In genomic region chr10:17808971-17809841, GRCh38 we compare ENCODE assay signal across 10 cellular contexts. TPM values are rescaled to one million over a fixed set of nuclear protein-coding genes. Genes with fewer than 3 reads are reported as not detected.
DNase-seq lines count a peak whose midpoint lies in the region; ATAC-seq, FAIRE-seq and TF ChIP-seq lines count a peak whose summit lies in the region.
"Had no signal": no experiment of that assay in that cellular context is flagged by ENCODE, and none has a peak within 500 bp of the region (broad histone marks: within the 10 kb centered on the region; RNA-seq: fewer than 3 reads in every experiment).

Gene MRC1 (plus strand): TSS chr10:17809348. CDS start chr10:17809466, 118 bp downstream.

- TF ChIP-seq EP300 in GM12878 (IDR thresholded peaks at IDR 0.05; ENCODE audit: borderline replicate concordance in 1 of 2, control insufficient read depth in 1 of 2, low read depth in 2 of 2, low read length in 2 of 2), result no peak
- no peak for TF ChIP-seq EP300 in upper lobe of left lung (IDR thresholded peaks at IDR 0.05)

- ATAC-seq in GM12878, result peak; percentile 31; the same call in 2 of the 3 replicates
- ATAC-seq in left ventricle myocardium superior, result peak; percentile 83
- peak; percentile 64 to 80 for ATAC-seq in upper lobe of left lung (ENCODE audit: low FRiP score in 2 of 2)

- no peak within 1 kb of the TSS for H2AFZ ChIP-seq in GM12878 (ENCODE audit: control insufficient read depth, low read depth, low read length)

- CTCF ChIA-PET in GM12878 (lab: Yijun Ruan, JAX), result interaction anchor here (1.4 kb wide), 1 partner anchor 15 kb away, joined by 3 read pairs; no protein-coding TSS in a partner anchor
- CTCF ChIA-PET in activated naive CD4-positive, alpha-beta T cell treated with anti-CD3 and anti-CD28 coated beads for 36 hours (lab: Charles Lee), result no interaction called here

- no peak for TF ChIP-seq CTCF in GM12878 (IDR thresholded peaks at IDR 0.05 in 2 of 3, conservative IDR thresholded peaks at IDR 0.05 in 1 of 3; ENCODE audit: control insufficient read depth in 2 of 3, extremely low read depth in 1 of 3, insufficient read depth in 1 of 3, low read depth in 3 of 3, low read length in 3 of 3)
- TF ChIP-seq CTCF in upper lobe of left lung (IDR thresholded peaks at IDR 0.05), result no peak

- DNase-seq in GM12878 (ENCODE audit: low read depth, low spot score) (no peak), left ventricle myocardium superior (peak; percentile 47), occipital lobe (lab: John Stamatoyannopoulos, UW) (peak; percentile 9), upper lobe of left lung (peak; percentile 35 to 49), islet precursor cell (no peak)
- DNase-seq in activated CD4-positive, alpha-beta T cell treated with anti-CD3 and anti-CD28 coated beads, Interleukin-2, amount 10 ng/mL, durations not matched to agents 24 days and 14 days, result no peak
- DNase-seq in stimulated activated CD4-positive, alpha-beta T cell treated with anti-CD3 and anti-CD28 coated beads, Interleukin-1b, Interleukin-23, amount 100 ng/mL, for 48 hours, result no peak
- DNase-seq in activated naive CD4-positive, alpha-beta T cell treated with anti-CD3 and anti-CD28 coated beads for 36 hours, result no peak
- DNase-seq: SHP77 had no signal

- no peak for FAIRE-seq in GM12878 (lab: Jason Lieb, UNC)

- H3K4me2 ChIP-seq in GM12878 (ENCODE audit: control insufficient read depth, insufficient read depth), result no peak within 1 kb of the TSS

- 9% methylated on average over 21 of the region's 23 CpGs for WGBS in GM12878 (ENCODE audit: insufficient coverage, insufficient replicate concordance, low lambda C conversion rate, missing lambda C conversion rate)
- 44 to 59% methylated on average over 23 of the region's 23 CpGs for WGBS in upper lobe of left lung, 2 donors

- H3K36me3 ChIP-seq in GM12878 (ENCODE audit: control insufficient read depth in 2 of 2, insufficient read depth in 2 of 2, low read length in 1 of 2), result no peaks in the 10 kb centered on the region
- no peaks in the 10 kb centered on the region for H3K36me3 ChIP-seq in upper lobe of left lung
- H3K36me3 ChIP-seq: cardiac muscle cell had no signal

- H3K9ac ChIP-seq in GM12878 (ENCODE audit: control insufficient read depth, insufficient read depth, low read length), result no peak within 1 kb of the TSS

- no peak within 1 kb of the TSS for H3K27ac Mint-ChIP-seq in activated CD4-positive, alpha-beta T cell treated with anti-CD3 and anti-CD28 coated beads, Interleukin-2, amount 10 ng/mL, durations not matched to agents 24 days and 14 days
- H3K27ac Mint-ChIP-seq in activated naive CD4-positive, alpha-beta T cell treated with anti-CD3 and anti-CD28 coated beads for 36 hours, result no peak within 1 kb of the TSS

- H3K4me1 Mint-ChIP-seq in activated CD4-positive, alpha-beta T cell treated with anti-CD3 and anti-CD28 coated beads, Interleukin-2, amount 10 ng/mL, durations not matched to agents 24 days and 14 days, result peaks cover 4% of the 10 kb centered on the region
- no peaks in the 10 kb centered on the region for H3K4me1 Mint-ChIP-seq in activated naive CD4-positive, alpha-beta T cell treated with anti-CD3 and anti-CD28 coated beads for 36 hours (ENCODE audit: low read depth)

- in situ Hi-C loops in GM12878 (cut with MboI), result no loop called here

- BruUV-seq in GM12878 (replicated peaks; lab: Mats Ljungman, UMichigan), result no TSS peak

- H3K27ac ChIP-seq in GM12878 (ENCODE audit: control insufficient read depth, insufficient read depth), result no peak within 1 kb of the TSS
- peak within 1 kb of the TSS in 2 of 4 donors; percentile 65 to 75 for H3K27ac ChIP-seq in upper lobe of left lung
- H3K27ac ChIP-seq: cardiac muscle cell had no signal

- intact Hi-C loops in GM12878 (cut with micrococcal nuclease; ENCODE audit: unreplicated experiment), result loop anchor here (5.0 kb wide), 2 partner anchors 63 to 293 kb away; no protein-coding TSS in a partner anchor
- intact Hi-C loops in left ventricle myocardium superior (cut with micrococcal nuclease), result no loop called here
- intact Hi-C loops in activated CD4-positive, alpha-beta T cell treated with anti-CD3 and anti-CD28 coated beads, Interleukin-2, amount 10 ng/mL, durations not matched to agents 24 days and 14 days (cut with micrococcal nuclease), result no loop called here
- intact Hi-C loops in activated naive CD4-positive, alpha-beta T cell treated with anti-CD3 and anti-CD28 coated beads for 36 hours (cut with micrococcal nuclease), result no loop called here

- no peaks in the 10 kb centered on the region for H3K9me3 Mint-ChIP-seq in activated CD4-positive, alpha-beta T cell treated with anti-CD3 and anti-CD28 coated beads, Interleukin-2, amount 10 ng/mL, durations not matched to agents 24 days and 14 days
- H3K9me3 Mint-ChIP-seq in activated naive CD4-positive, alpha-beta T cell treated with anti-CD3 and anti-CD28 coated beads for 36 hours, result no peaks in the 10 kb centered on the region

- H3K9me3 ChIP-seq in GM12878 (replicated peaks; ENCODE audit: control insufficient read depth, insufficient read depth, low read length) (no peaks in the 10 kb centered on the region), upper lobe of left lung (no peaks in the 10 kb centered on the region)

- H3K27me3 ChIP-seq in GM12878 (replicated peaks in 1 of 2; ENCODE audit: control insufficient read depth in 2 of 2, insufficient read depth in 2 of 2, low read length in 1 of 2) (peaks cover 0 to 5% of the 10 kb centered on the region in 2 experiments; a peak in 2 of 4 replicates), upper lobe of left lung (no peaks in the 10 kb centered on the region)
- H3K27me3 ChIP-seq: cardiac muscle cell had no signal

- H3K27me3 Mint-ChIP-seq in activated CD4-positive, alpha-beta T cell treated with anti-CD3 and anti-CD28 coated beads, Interleukin-2, amount 10 ng/mL, durations not matched to agents 24 days and 14 days, result peaks cover 13% of the 10 kb centered on the region
- H3K27me3 Mint-ChIP-seq in activated naive CD4-positive, alpha-beta T cell treated with anti-CD3 and anti-CD28 coated beads for 36 hours (ENCODE audit: low read depth), result peaks cover 22% of the 10 kb centered on the region

- SMC1A ChIA-PET in GM12878 (lab: Charles Lee; ENCODE audit: uncharacterized antibody, unreplicated experiment), result interaction anchor here (0.8 to 1.5 kb wide), 3 partner anchors 12 to 1175 kb away, joined by 3 to 4 read pairs (median 3); no protein-coding TSS in a partner anchor

- H3K4me3 ChIP-seq in GM12878, result no peak within 1 kb of the TSS
- peak within 1 kb of the TSS in 3 of 4 donors; percentile 22 to 47 (median 37) for H3K4me3 ChIP-seq in upper lobe of left lung
- H3K4me3 ChIP-seq: cardiac muscle cell had no signal

- TF ChIP-seq POLR2A in GM12878 (IDR thresholded peaks at IDR 0.05; ENCODE audit: low read depth, low read length), result no peak
- TF ChIP-seq POLR2A in upper lobe of left lung (IDR thresholded peaks at IDR 0.05), result peak in 1 of 4 donors; percentile 47

- TF ChIP-seq RAD21 in GM12878 (IDR thresholded peaks at IDR 0.05; ENCODE audit: insufficient read depth, low read depth, low read length), result no peak

- POLR2A ChIA-PET in GM12878 (lab: Charles Lee), result no interaction called here

- RAD21 ChIA-PET in GM12878 (lab: Charles Lee; ENCODE audit: unreplicated experiment), result no interaction called here

- H3K4me1 ChIP-seq in GM12878 (ENCODE audit: control insufficient read depth, insufficient read depth, low read length), result no peaks in the 10 kb centered on the region
- no peaks in the 10 kb centered on the region for H3K4me1 ChIP-seq in upper lobe of left lung

- no peaks in the 10 kb centered on the region for H3K79me2 ChIP-seq in GM12878 (ENCODE audit: control insufficient read depth, insufficient read depth, low read length)

- no peaks in the 10 kb centered on the region for H4K20me1 ChIP-seq in GM12878 (ENCODE audit: control insufficient read depth, insufficient read depth)

- no peaks in the 10 kb centered on the region for H3K36me3 Mint-ChIP-seq in activated CD4-positive, alpha-beta T cell treated with anti-CD3 and anti-CD28 coated beads, Interleukin-2, amount 10 ng/mL, durations not matched to agents 24 days and 14 days (ENCODE audit: low read depth)
- no peaks in the 10 kb centered on the region for H3K36me3 Mint-ChIP-seq in activated naive CD4-positive, alpha-beta T cell treated with anti-CD3 and anti-CD28 coated beads for 36 hours (ENCODE audit: low read depth)

- H3K4me3 Mint-ChIP-seq in activated CD4-positive, alpha-beta T cell treated with anti-CD3 and anti-CD28 coated beads, Interleukin-2, amount 10 ng/mL, durations not matched to agents 24 days and 14 days, result no peak within 1 kb of the TSS
- no peak within 1 kb of the TSS for H3K4me3 Mint-ChIP-seq in activated naive CD4-positive, alpha-beta T cell treated with anti-CD3 and anti-CD28 coated beads for 36 hours

TF ChIP-seq in GM12878, 131 proteins besides CTCF, POLR2A, EP300 and RAD21 (continues in another document):
- TF ChIP-seq NBN (IDR thresholded peaks at IDR 0.05) (no peak), HCFC1 (IDR thresholded peaks at IDR 0.05; ENCODE audit: low read length) (no peak), BHLHE40 (IDR thresholded peaks at IDR 0.05; ENCODE audit: borderline replicate concordance in 1 of 2, low read depth in 2 of 2, low read length in 1 of 2) (no peak)

RNA-seq across cellular contexts. Expression of gene MRC1, which starts in this region (rescaled TPM):
- not detected in 2 replicates for total RNA-seq in GM12878 (2013; cell fraction: nucleolus; rRNA removed)
- not detected in 2 replicates for total RNA-seq in GM12878 (2014; rRNA removed)
- 0.04 TPM in 1 of 2 replicates, not detected in the other for total RNA-seq in GM12878 (2014; rRNA removed; fragmentation: Illumina TruSeq; extraction: Trizol)
- 0.19 and 0.21 TPM in 2 replicates for total RNA-seq in GM12878 (2021)
- not detected for polyA plus RNA-seq in GM12878 (2011; ENCODE audit: low read depth)
- polyA plus RNA-seq in GM12878 (2011; rRNA removed), result 0.01 TPM in 1 of 2 replicates, not detected in the other
- polyA plus RNA-seq in GM12878 (2011; cell fraction: cytosol; rRNA removed), result not detected in 2 replicates
- polyA plus RNA-seq in GM12878 (2011; cell fraction: nucleus; rRNA removed), result 0.03 TPM in 1 of 2 replicates, not detected in the other
- polyA plus RNA-seq in GM12878 (2012), result 0.01 and 0.03 TPM in 2 replicates
- polyA plus RNA-seq in GM12878 (2014; fragmentation: Illumina TruSeq; extraction: Trizol), result 0.03 TPM in 1 of 2 replicates, not detected in the other
- under 1 TPM in 1 of 2 experiments, not detected in 1; 0.02 TPM for polyA plus RNA-seq in GM12878 (2014; fragmentation: Nextera tagmentation; extraction: Ambion mirVana)
- 0.01 TPM in 1 of 2 replicates, not detected in the other for polyA plus RNA-seq in GM12878 (2014; rRNA removed)
- not detected for polyA plus RNA-seq in GM12878 (2016; fragmentation: Nextera tagmentation; extraction: Ambion mirVana)
- 0.07 TPM in 1 of 2 replicates, not detected in the other for polyA minus RNA-seq in GM12878 (2011; rRNA and poly(A)+ RNA removed)
- not detected in 2 replicates for polyA minus RNA-seq in GM12878 (2011; cell fraction: cytosol; rRNA and poly(A)+ RNA removed)
- not detected in 2 replicates for polyA minus RNA-seq in GM12878 (2011; cell fraction: nucleus; rRNA and poly(A)+ RNA removed)
- 26.7 TPM for total RNA-seq in left ventricle myocardium superior
- 4.5 TPM for total RNA-seq in occipital lobe
- 100 to 1,000 TPM in 3 of 6 donors, 10 to 100 TPM in 3; 77.4 to 493 (median 121) TPM for total RNA-seq in upper lobe of left lung
- total RNA-seq in activated CD4-positive, alpha-beta T cell treated with anti-CD3 and anti-CD28 coated beads, Interleukin-2, amount 10 ng/mL, durations not matched to agents 24 days and 14 days, result not detected in 2 replicates
- total RNA-seq in activated naive CD4-positive, alpha-beta T cell treated with anti-CD3 and anti-CD28 coated beads for 36 hours, result under 1 TPM in 1 of 2 experiments, not detected in 1; 0.05 TPM

Comparison
In these comparisons a context has a peak if more than half of its experiments do, and no peak if none do; other contexts are left out.
1. Peak in ATAC-seq in GM12878; RNA of the gene not detected or under 1 TPM.
2. ATAC-seq: peak in every context shown above with its lines; median percentile 83 in left ventricle myocardium superior; 72 in upper lobe of left lung; 31 in GM12878.
3. DNase-seq: peak in left ventricle myocardium superior (single experiment), occipital lobe (single experiment) and upper lobe of left lung (2 of 2); none in GM12878 (single experiment), islet precursor cell (single experiment), activated CD4-positive, alpha-beta T cell treated with anti-CD3 and anti-CD28 coated beads, Interleukin-2, amount 10 ng/mL, durations not matched to agents 24 days and 14 days (single experiment), stimulated activated CD4-positive, alpha-beta T cell treated with anti-CD3 and anti-CD28 coated beads, Interleukin-1b, Interleukin-23, amount 100 ng/mL, for 48 hours (single experiment) and activated naive CD4-positive, alpha-beta T cell treated with anti-CD3 and anti-CD28 coated beads for 36 hours (single experiment).